In genomic region chr17:50094753-50095616, GRCh38 we compare ENCODE assay signal across 8 cellular contexts. TPM values are rescaled to one million over a fixed set of nuclear protein-coding genes. Genes with fewer than 3 reads are reported as not detected.
A peak's percentile ranks its signal among the peaks of the same experiment; 100 is the strongest.
DNase-seq lines count a peak whose midpoint lies in the region; ATAC-seq and TF ChIP-seq lines count a peak whose summit lies in the region.

TSS of gene PDK2 (plus strand) at chr17:50095351. CDS start at chr17:50095436, 85 bp downstream.

- WGBS in endodermal cell (ENCODE audit: insufficient coverage in 1 of 2, insufficient read length in 1 of 2), 2 experiments = 1 to 5% methylated on average over 24 to 68 of the region's 68 CpGs

- H3K27me3 ChIP-seq in HUES48 (ENCODE audit: control insufficient read depth, insufficient read depth, low read length) = 0 out of 2 replicates have a peak, but pooled peaks cover 4% of the 10 kb centered on the region
- peaks cover 3% of the 10 kb centered on the region for H3K27me3 ChIP-seq in NT2/D1 (ENCODE audit: insufficient read depth, insufficient read length)
- no peaks in the 10 kb centered on the region for H3K27me3 ChIP-seq in endodermal cell (ENCODE audit: control insufficient read depth, insufficient read depth, low read length, poor library complexity, severe bottlenecking)

- ATAC-seq in GM21423 (IDR thresholded peaks at IDR 0.05; ENCODE audit: unreplicated experiment) = peak; percentile 87

- no peaks in the 10 kb centered on the region for H3K9me3 Mint-ChIP-seq in endodermal cell

- peaks cover 7% of the 10 kb centered on the region for H3K36me3 Mint-ChIP-seq in endodermal cell (ENCODE audit: low read depth)

- peak within 1 kb of the TSS; percentile 91 for H3K4me3 Mint-ChIP-seq in endodermal cell

- in situ Hi-C loops in Caki2 (cut with HindIII; ENCODE audit: low pct_unique_long_range_greater_than_20kb, low sequenced_read_pairs) = no loop called here

- H3K4me3 ChIP-seq in HUES48 (ENCODE audit: low read depth, low read length) (peak within 1 kb of the TSS; percentile 86), NT2/D1 (ENCODE audit: insufficient read length, low read depth) (peak within 1 kb of the TSS; percentile 82), endodermal cell (ENCODE audit: low read length) (peak within 1 kb of the TSS; percentile 89)

- H3K9ac ChIP-seq in HUES48 (ENCODE audit: low read depth, low read length) (no peak within 1 kb of the TSS), NT2/D1 (ENCODE audit: insufficient read length, low read depth) (peak within 1 kb of the TSS; percentile 87), endodermal cell (ENCODE audit: extremely low read depth, low read length, poor library complexity, severe bottlenecking) (peak within 1 kb of the TSS; percentile 66)

- peak within 1 kb of the TSS; percentile 94 for H3K27ac Mint-ChIP-seq in endodermal cell

- no peak for TF ChIP-seq CTCF in endodermal cell (conservative IDR thresholded peaks at IDR 0.05)

- H3K27me3 Mint-ChIP-seq in endodermal cell (ENCODE audit: insufficient read depth) = peaks cover 15% of the 10 kb centered on the region

- H3K4me1 ChIP-seq in HUES48 (ENCODE audit: control insufficient read depth, insufficient read depth, low read length) (peaks cover 9% of the 10 kb centered on the region; the same call in 1 of the 2 replicates), NT2/D1 (ENCODE audit: insufficient read depth, insufficient read length) (peaks cover 11% of the 10 kb centered on the region), endodermal cell (ENCODE audit: control insufficient read depth, insufficient read depth, low read length) (no peaks in the 10 kb centered on the region)

- H3K27ac ChIP-seq in HUES48 (ENCODE audit: low read depth, low read length) (peak within 1 kb of the TSS; percentile 73), endodermal cell (ENCODE audit: low read depth, low read length) (no peak within 1 kb of the TSS)

- no peaks in the 10 kb centered on the region for H3K36me3 ChIP-seq in HUES48 (ENCODE audit: control insufficient read depth, insufficient read depth, low read length)
- H3K36me3 ChIP-seq in NT2/D1 (ENCODE audit: insufficient read depth, insufficient read length, low read length) = peaks cover 9% of the 10 kb centered on the region
- peaks cover 8% of the 10 kb centered on the region for H3K36me3 ChIP-seq in endodermal cell (ENCODE audit: control insufficient read depth, insufficient read depth, low read length)

- H3K4me1 Mint-ChIP-seq in endodermal cell = peaks cover 15% of the 10 kb centered on the region

- DNase-seq in Caki2 (ENCODE audit: low read depth) (peak; percentile 95), NT2/D1 (ENCODE audit: low read depth, low spot score) (peak; percentile 84), endodermal cell (peak; percentile 99), mesenteric fat pad (ENCODE audit: low spot score) (peak; percentile 98)
- peak; percentile 83 for DNase-seq in activated CD8-positive, alpha-beta memory T cell treated with anti-CD3 and anti-CD28 coated beads, Interleukin-2, amount 50 U/mL, for 24 hours (ENCODE audit: extremely low read depth)
- DNase-seq in stimulated activated CD8-positive, alpha-beta memory T cell treated with anti-CD3 and anti-CD28 coated beads, Interleukin-15, amount 100 ng/mL, for 1 hour (ENCODE audit: low read depth) = peak; percentile 85

- H3K9me3 ChIP-seq in HUES48 (ENCODE audit: control insufficient read depth, insufficient read depth, low read length) = no peaks in the 10 kb centered on the region
- H3K9me3 ChIP-seq in NT2/D1 (ENCODE audit: insufficient read depth, low read length) = no peaks in the 10 kb centered on the region
- no peaks in the 10 kb centered on the region for H3K9me3 ChIP-seq in endodermal cell (ENCODE audit: control insufficient read depth, low read length)

RNA-seq across cellular contexts. Expression of gene PDK2, which starts in this region (rescaled TPM):
- total RNA-seq in Caki2 (2014; rRNA removed; shearing (Covaris generic); ENCODE audit: low replicate concordance) = 17.8 and 58.4 TPM in 2 replicates
- total RNA-seq in endodermal cell = 10 to 100 TPM; 23.0 to 24.2 TPM
- 24.0 TPM for polyA plus RNA-seq in endodermal cell (2013, experiment 1 of 2)
- polyA plus RNA-seq in endodermal cell (2013, experiment 2 of 2) = 20.7 TPM
- total RNA-seq in mesenteric fat pad = 41.9 TPM
